Comparison of ENCODE assay signal across 19 cellular contexts in genomic region chr5:178211095-178212048, GRCh38. TPM values are rescaled to one million over a fixed set of nuclear protein-coding genes. Genes with fewer than 3 reads are reported as not detected.
DNase-seq lines count a peak whose midpoint lies in the region; ATAC-seq and TF ChIP-seq lines count a peak whose summit lies in the region.
"Had no signal": no experiment of that assay in that cellular context is flagged by ENCODE, and none has a peak within 500 bp of the region (broad histone marks: within the 10 kb centered on the region; RNA-seq: fewer than 3 reads in every experiment).

No MANE protein-coding gene starts in this region.

- no peak overlapping the region for H3K4me3 Mint-ChIP-seq in activated CD4-positive, alpha-beta T cell treated with anti-CD3 and anti-CD28 coated beads, Interleukin-2, amount 10 ng/mL, durations not matched to agents 7 days and 5 days
- no peak overlapping the region for H3K4me3 Mint-ChIP-seq in activated naive CD8-positive, alpha-beta T cell
- peak overlapping the region; percentile 95 for H3K4me3 Mint-ChIP-seq in neural crest cell
- H3K4me3 Mint-ChIP-seq: activated B cell treated with CpG ODN at 0.5 μM for 24 hours had no signal

- H3K27ac Mint-ChIP-seq in activated CD4-positive, alpha-beta T cell treated with anti-CD3 and anti-CD28 coated beads, Interleukin-2, amount 10 ng/mL, durations not matched to agents 7 days and 5 days = peak overlapping the region; percentile 60
- H3K27ac Mint-ChIP-seq in activated naive CD8-positive, alpha-beta T cell = peak overlapping the region; percentile 70
- no peak overlapping the region for H3K27ac Mint-ChIP-seq in neural crest cell (ENCODE audit: unreplicated experiment)
- H3K27ac Mint-ChIP-seq: activated B cell treated with CpG ODN at 0.5 μM for 24 hours had no signal

- peaks cover 36% of the 10 kb centered on the region for H3K4me1 Mint-ChIP-seq in activated CD4-positive, alpha-beta T cell treated with anti-CD3 and anti-CD28 coated beads, Interleukin-2, amount 10 ng/mL, durations not matched to agents 7 days and 5 days
- peaks cover 34% of the 10 kb centered on the region for H3K4me1 Mint-ChIP-seq in activated naive CD8-positive, alpha-beta T cell (ENCODE audit: low read depth)
- peaks cover 49% of the 10 kb centered on the region for H3K4me1 Mint-ChIP-seq in neural crest cell

- no peaks in the 10 kb centered on the region for H3K9me3 Mint-ChIP-seq in activated CD4-positive, alpha-beta T cell treated with anti-CD3 and anti-CD28 coated beads, Interleukin-2, amount 10 ng/mL, durations not matched to agents 7 days and 5 days
- no peaks in the 10 kb centered on the region for H3K9me3 Mint-ChIP-seq in activated naive CD8-positive, alpha-beta T cell (ENCODE audit: low read depth)
- H3K9me3 Mint-ChIP-seq in neural crest cell = no peaks in the 10 kb centered on the region
- H3K9me3 Mint-ChIP-seq: activated B cell treated with CpG ODN at 0.5 μM for 24 hours had no signal

- in situ Hi-C loops in brain microvascular endothelial cell (cut with HindIII; ENCODE audit: low pct_ligation_motif_present, low sequenced_read_pairs) = no loop called here

- no peak overlapping the region for H3K4me3 ChIP-seq in HEK293 (ENCODE audit: low read depth, low read length)
- no peak overlapping the region for H3K4me3 ChIP-seq in brain microvascular endothelial cell (ENCODE audit: low read depth, low read length)
- H3K4me3 ChIP-seq: esophagus squamous epithelium, lung, ovary, SJSA1, uterus had no signal

- ATAC-seq in HG02610 (IDR thresholded peaks at IDR 0.05; ENCODE audit: unreplicated experiment) = no peak

- TF ChIP-seq CTCF in HEK293 (tag by site-specific recombination; IDR thresholded peaks at IDR 0.05) = no peak
- TF ChIP-seq CTCF in neural crest cell (conservative IDR thresholded peaks at IDR 0.05) = no peak
- TF ChIP-seq CTCF in brain microvascular endothelial cell (IDR thresholded peaks at IDR 0.05; ENCODE audit: low read depth, low read length, missing control alignments) = no peak

- peaks cover 17 to 100% of the 10 kb centered on the region in 2 experiments for H3K36me3 ChIP-seq in HEK293 (ENCODE audit: control insufficient read depth in 2 of 2, insufficient read depth in 1 of 2, low read length in 2 of 2)
- H3K36me3 ChIP-seq in brain microvascular endothelial cell (replicated peaks) = peaks cover 95% of the 10 kb centered on the region
- H3K36me3 ChIP-seq: ovary, uterus had no signal

- H3K27me3 Mint-ChIP-seq in activated CD4-positive, alpha-beta T cell treated with anti-CD3 and anti-CD28 coated beads, Interleukin-2, amount 10 ng/mL, durations not matched to agents 7 days and 5 days = no peaks in the 10 kb centered on the region
- H3K27me3 Mint-ChIP-seq in activated naive CD8-positive, alpha-beta T cell = no peaks in the 10 kb centered on the region
- peaks cover 74% of the 10 kb centered on the region for H3K27me3 Mint-ChIP-seq in neural crest cell (ENCODE audit: low read depth)
- H3K27me3 Mint-ChIP-seq: activated B cell treated with CpG ODN at 0.5 μM for 24 hours had no signal

- no peak for DNase-seq in activated CD4-positive, alpha-beta T cell treated with anti-CD3 and anti-CD28 coated beads, Interleukin-2, amount 10 ng/mL, durations not matched to agents 7 days and 5 days
- DNase-seq in activated CD4-positive, alpha-beta T cell treated with anti-CD3 and anti-CD28 coated beads, Interleukin-2, amount 50 U/mL, for 48 hours = no peak
- no peak for DNase-seq in neural crest cell (ENCODE audit: low read depth, low spot score)
- DNase-seq in brain microvascular endothelial cell = no peak
- no peak for DNase-seq in stimulated activated CD4-positive, alpha-beta T cell treated with anti-CD3 and anti-CD28 coated beads, Interleukin-4, amount 100 ng/mL, for 1 hour
- DNase-seq: activated B cell treated with CpG ODN at 0.5 μM for 24 hours, activated gamma-delta T cell, cerebellar nuclear complex, DMS153, esophagus squamous epithelium, NCI-H187 treated with DMSO at 0.1 percent for 48 hours, NCI-H82, ovary, uterus had no signal

- H3K9me3 ChIP-seq in HEK293 (ENCODE audit: control insufficient read depth, insufficient read depth, low read depth, low read length) = no peaks in the 10 kb centered on the region
- H3K9me3 ChIP-seq: esophagus squamous epithelium, ovary, SJSA1, uterus had no signal

- CTCF ChIA-PET in activated CD4-positive, alpha-beta T cell treated with anti-CD3 and anti-CD28 coated beads, Interleukin-2, amount 10 ng/mL, durations not matched to agents 7 days and 5 days (lab: Charles Lee) = interaction anchor here (0.7 to 1.5 kb wide), 2 partner anchors 13 to 18 kb away, joined by 3 read pairs; no protein-coding TSS in a partner anchor
- CTCF ChIA-PET in HEK293 (lab: Yijun Ruan, JAX) = interaction anchor here (0.9 to 1.1 kb wide), 2 partner anchors 17 to 135 kb away, joined by 4 read pairs; no protein-coding TSS in a partner anchor

- H3K27ac ChIP-seq in HEK293 (ENCODE audit: extremely low read depth, low read depth, low read length) (no peak overlapping the region), brain microvascular endothelial cell (no peak overlapping the region)
- H3K27ac ChIP-seq: esophagus squamous epithelium, ovary, SJSA1, uterus had no signal

- peaks cover 89% of the 10 kb centered on the region for H3K36me3 Mint-ChIP-seq in activated CD4-positive, alpha-beta T cell treated with anti-CD3 and anti-CD28 coated beads, Interleukin-2, amount 10 ng/mL, durations not matched to agents 7 days and 5 days (ENCODE audit: low read depth)
- H3K36me3 Mint-ChIP-seq in activated naive CD8-positive, alpha-beta T cell = peaks cover 10% of the 10 kb centered on the region
- H3K36me3 Mint-ChIP-seq in neural crest cell (ENCODE audit: low read depth) = peaks cover 78% of the 10 kb centered on the region

- H3K27me3 ChIP-seq in brain microvascular endothelial cell (replicated peaks) = no peaks in the 10 kb centered on the region
- H3K27me3 ChIP-seq: esophagus squamous epithelium, ovary, SJSA1, uterus had no signal

- peaks cover 6% of the 10 kb centered on the region; the same call in 1 of the 2 replicates for H3K4me1 ChIP-seq in HEK293 (ENCODE audit: control insufficient read depth, insufficient read depth, low read length)

- POLR2A ChIA-PET in activated CD4-positive, alpha-beta T cell treated with anti-CD3 and anti-CD28 coated beads, Interleukin-2, amount 10 ng/mL, durations not matched to agents 7 days and 5 days (lab: Charles Lee) = no interaction called here
- POLR2A ChIA-PET in HEK293 (lab: Yijun Ruan, JAX) = interaction anchor here (0.6 to 5.3 kb wide), 4 partner anchors 7 to 1360 kb away, joined by 3 to 45 read pairs (median 4); partner anchors contain the start of gene HNRNPAB

TF ChIP-seq in HEK293, 187 proteins besides CTCF, POLR2A, EP300 and RAD21:
- TF ChIP-seq IKZF3 (tag by site-specific recombination; IDR thresholded peaks at IDR 0.05) (0 out of 2 replicates have a peak, but pooled peaks have one; percentile 34), ZNF600 (tag by site-specific recombination; IDR thresholded peaks at IDR 0.05) (peak; percentile 46; the same call in 1 of the 2 replicates), ELK4 (IDR thresholded peaks at IDR 0.05; ENCODE audit: borderline replicate concordance, low read depth, low read length) (no peak), PATZ1 (tag by site-specific recombination; IDR thresholded peaks at IDR 0.05) (peak; percentile 14; the same call in 1 of the 2 replicates), ZNF629 (tag by site-specific recombination; IDR thresholded peaks at IDR 0.05) (no peak), ZNF341 (tag by site-specific recombination; IDR thresholded peaks at IDR 0.05; ENCODE audit: low read depth) (peak; percentile 44; the same call in 1 of the 2 replicates)

RNA-seq across cellular contexts. Expression of gene HNRNPAB, which starts 7.0 kb away (rescaled TPM):
- 100 to 1,000 TPM; 185 to 215 TPM for total RNA-seq in activated CD4-positive, alpha-beta T cell treated with anti-CD3 and anti-CD28 coated beads, Interleukin-2, amount 10 ng/mL, durations not matched to agents 7 days and 5 days
- total RNA-seq in neural crest cell = 464 and 466 TPM in 2 replicates

RNA-seq across cellular contexts. Expression of gene PHYKPL, which starts 21.2 kb away (rescaled TPM):
- total RNA-seq in activated CD4-positive, alpha-beta T cell treated with anti-CD3 and anti-CD28 coated beads, Interleukin-2, amount 10 ng/mL, durations not matched to agents 7 days and 5 days = 100 to 1,000 TPM; 126 to 138 TPM
- total RNA-seq in neural crest cell = 53.9 and 55.7 TPM in 2 replicates

RNA-seq across cellular contexts. Expression of gene GMCL2, which starts 24.2 kb away (rescaled TPM):
- not detected for total RNA-seq in activated CD4-positive, alpha-beta T cell treated with anti-CD3 and anti-CD28 coated beads, Interleukin-2, amount 10 ng/mL, durations not matched to agents 7 days and 5 days
- not detected in 2 replicates for total RNA-seq in neural crest cell
- total RNA-seq: activated B cell treated with CpG ODN at 0.5 μM for 24 hours, esophagus squamous epithelium, lung, ovary, SJSA1, uterus had no signal

RNA-seq across cellular contexts. Expression of gene NHP2, which starts 57.7 kb away (rescaled TPM):
- 100 to 1,000 TPM; 145 TPM for total RNA-seq in activated CD4-positive, alpha-beta T cell treated with anti-CD3 and anti-CD28 coated beads, Interleukin-2, amount 10 ng/mL, durations not matched to agents 7 days and 5 days
- total RNA-seq in neural crest cell = 169 and 174 TPM in 2 replicates
